8 cellular contexts compared by ENCODE assay signal in the genomic region with DNA sequence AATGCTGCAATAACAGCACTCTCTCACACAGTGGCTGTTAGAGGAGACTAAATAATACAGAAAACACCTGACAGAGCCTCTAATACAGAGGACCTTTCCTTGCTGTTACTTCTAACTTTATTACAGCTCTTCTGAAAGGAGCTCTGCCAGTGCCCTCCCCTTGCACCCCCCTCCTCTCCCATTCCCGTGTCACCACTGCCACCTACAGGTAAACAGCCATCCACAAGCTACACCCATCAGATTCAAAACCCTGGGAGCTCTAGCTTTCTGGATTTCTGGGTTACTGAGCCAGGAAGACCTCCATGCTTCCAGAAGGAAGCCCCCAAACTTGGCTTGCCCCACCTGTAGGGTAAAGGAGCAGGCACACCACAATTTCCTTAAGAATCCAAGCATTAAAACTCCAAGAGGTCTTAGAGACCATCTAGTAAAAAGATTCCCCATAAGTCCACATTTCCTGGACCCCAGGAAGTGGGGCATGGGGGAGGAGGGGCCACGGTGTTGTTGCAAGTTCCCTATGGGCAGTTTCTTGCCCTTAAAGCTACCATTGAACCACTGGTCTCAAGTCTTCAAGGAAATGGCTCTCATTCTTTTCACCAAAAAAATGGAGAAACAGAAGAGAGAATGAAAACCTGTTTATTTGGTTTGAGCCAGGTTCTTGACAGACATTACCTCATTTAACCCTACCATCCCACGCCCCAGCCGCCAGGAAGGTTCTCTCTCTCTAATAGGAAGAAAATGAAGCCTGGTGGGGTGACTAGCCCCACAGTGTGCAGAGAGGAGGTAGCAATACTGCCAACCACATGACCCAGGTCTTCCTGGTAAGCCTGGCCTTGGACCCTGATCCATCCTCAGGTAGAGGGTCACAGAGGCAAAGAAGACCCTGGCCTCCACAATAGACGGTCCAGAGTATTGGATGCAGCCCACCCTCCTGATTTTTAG. TPM values are rescaled to one million over a fixed set of nuclear protein-coding genes. Genes with fewer than 3 reads are reported as not detected.
A peak's percentile ranks its signal among the peaks of the same experiment; 100 is the strongest.
DNase-seq lines count a peak whose midpoint lies in the region; TF ChIP-seq lines count a peak whose summit lies in the region.

No MANE protein-coding gene starts in this region.

- H3K9me3 ChIP-seq in mucosa of stomach (ENCODE audit: control insufficient read depth, low read length): no peaks in the 10 kb centered on the region

- TF ChIP-seq CTCF in C4-2B (conservative IDR thresholded peaks at IDR 0.05) (peak; percentile 93), HFFc6 (IDR thresholded peaks at IDR 0.05) (peak; percentile 84), epithelial cell of proximal tubule (conservative IDR thresholded peaks at IDR 0.05; ENCODE audit: low read depth, low read length) (peak; percentile 92)

- peaks cover 11% of the 10 kb centered on the region for H3K36me3 Mint-ChIP-seq in HFFc6 (ENCODE audit: low read depth)

- peak overlapping the region; percentile 81 for H3K27ac Mint-ChIP-seq in HFFc6

- peaks cover 2% of the 10 kb centered on the region; the same call in 1 of the 2 replicates for H3K27me3 Mint-ChIP-seq in HFFc6 (ENCODE audit: insufficient read depth)

- H3K9ac ChIP-seq in mucosa of stomach (ENCODE audit: low read length): peak overlapping the region; percentile 31

- no peaks in the 10 kb centered on the region for H3K9me3 Mint-ChIP-seq in HFFc6

- peaks cover 83% of the 10 kb centered on the region for H3K4me1 Mint-ChIP-seq in HFFc6 (ENCODE audit: low read depth)

- peak; percentile 70 for DNase-seq in HFFc6
- peak; percentile 16 for DNase-seq in NOMO-1 treated with dmso at 0.1 percent for 144 hours (lab: John Stamatoyannopoulos, UW; ENCODE audit: unreplicated experiment)
- DNase-seq in activated CD8-positive, alpha-beta memory T cell treated with anti-CD3 and anti-CD28 coated beads, Interleukin-2, amount 50 U/mL, for 4 hours: peak; percentile 67
- DNase-seq in epithelial cell of proximal tubule (ENCODE audit: low read depth): no peak
- peak; percentile 33 to 46 for DNase-seq in stimulated activated CD8-positive, alpha-beta memory T cell treated with anti-CD3 and anti-CD28 coated beads, Interleukin-7, amount 100 ng/mL, for 48 hours (ENCODE audit: extremely low read depth in 1 of 2, low read depth in 1 of 2)
- no peak for DNase-seq in HPDE6-E6E7 (ENCODE audit: extremely low spot score)

- H3K4me1 ChIP-seq in mucosa of stomach (ENCODE audit: control insufficient read depth, insufficient read depth, low read length): peaks cover 40% of the 10 kb centered on the region

- H3K4me3 Mint-ChIP-seq in HFFc6: no peak overlapping the region

- H3K4me3 ChIP-seq in epithelial cell of proximal tubule (ENCODE audit: low read depth, low read length) (no peak overlapping the region), mucosa of stomach (ENCODE audit: low read length) (no peak overlapping the region)

- H3K36me3 ChIP-seq in mucosa of stomach (ENCODE audit: control insufficient read depth, insufficient read depth, low read length): no peaks in the 10 kb centered on the region

- no peaks in the 10 kb centered on the region for H3K27me3 ChIP-seq in mucosa of stomach (ENCODE audit: control insufficient read depth, insufficient read depth, low read length)

- peak overlapping the region; percentile 19; the same call in 1 of the 2 replicates for H3K27ac ChIP-seq in C4-2B

RNA-seq across cellular contexts. Expression of a gene that starts 52.8 kb away (rescaled TPM):
- 100 to 1,000 TPM in 4 of 6 experiments, 10 to 100 TPM in 2; 92.1 to 144 (median 101) TPM for total RNA-seq in HFFc6 (2021; fragmentation: NEBNext Ultra II Directional; extraction: Animal tissue kit (Norgen Biotek cat#: 25700))
- total RNA-seq in epithelial cell of proximal tubule: 13.2 and 19.4 TPM in 2 replicates

RNA-seq across cellular contexts. Expression of a gene that starts 53.2 kb away (rescaled TPM):
- under 1 TPM; 0.37 to 0.73 (median 0.61) TPM for total RNA-seq in HFFc6 (2021; fragmentation: NEBNext Ultra II Directional; extraction: Animal tissue kit (Norgen Biotek cat#: 25700))
- total RNA-seq in epithelial cell of proximal tubule: 0.06 and 0.72 TPM in 2 replicates

Comparison
In these comparisons a context has a peak if more than half of its experiments do, and no peak if none do; other contexts are left out.
1. DNase-seq: peak in HFFc6 (single experiment), NOMO-1 treated with dmso at 0.1 percent for 144 hours (single experiment), activated CD8-positive, alpha-beta memory T cell treated with anti-CD3 and anti-CD28 coated beads, Interleukin-2, amount 50 U/mL, for 4 hours (single experiment) and stimulated activated CD8-positive, alpha-beta memory T cell treated with anti-CD3 and anti-CD28 coated beads, Interleukin-7, amount 100 ng/mL, for 48 hours (2 of 2); none in epithelial cell of proximal tubule (single experiment) and HPDE6-E6E7 (single experiment).
2. Peak in every context shown above with its lines, with median percentiles within 50 percentile points of each other: CTCF ChIP-seq.